20 cellular contexts compared by ENCODE assay signal in genomic region chr7:32200593-32200992, GRCh38.
DNase-seq lines count a peak whose midpoint lies in the region; ATAC-seq and TF ChIP-seq lines count a peak whose summit lies in the region.
"Had no signal": no experiment of that assay in that cellular context is flagged by ENCODE, and none has a peak within 500 bp of the region (broad histone marks: within the 10 kb centered on the region; RNA-seq: fewer than 3 reads in every experiment).

No MANE protein-coding gene starts in this region.

- H3K4me1 ChIP-seq in esophagus muscularis mucosa (peaks cover 0 to 8% (median 4%) of the 10 kb centered on the region in 4 donors), GM23338 (ENCODE audit: insufficient read depth) (no peaks in the 10 kb centered on the region)
- H3K4me1 ChIP-seq: BLaER1, Caco-2, HAP-1 had no signal

- WGBS in esophagus muscularis mucosa = 71% methylated on average over 1 of the region's 1 CpG

- intact Hi-C loops in esophagus muscularis mucosa (cut with DNase I) = no loop called here

- TF ChIP-seq POLR2A in esophagus muscularis mucosa (IDR thresholded peaks at IDR 0.05; ENCODE audit: low read depth) = no peak

- H3K4me2 ChIP-seq in GM23338 = no peak overlapping the region
- H3K4me2 ChIP-seq: BLaER1 had no signal

- H3K9me2 ChIP-seq in GM23338 (ENCODE audit: insufficient read depth) = no peaks in the 10 kb centered on the region

- H3K27me3 ChIP-seq in esophagus muscularis mucosa (no peaks in the 10 kb centered on the region), GM23338 (ENCODE audit: insufficient read depth) (no peaks in the 10 kb centered on the region)
- H3K27me3 ChIP-seq: BLaER1 had no signal

- H3K9me3 ChIP-seq in esophagus muscularis mucosa = peaks cover 0 to under 1% (median 0%) of the 10 kb centered on the region in 4 donors
- H3K9me3 ChIP-seq: Caco-2, HAP-1 had no signal

- H2AFZ ChIP-seq in GM23338 = no peak overlapping the region

- no peak for TF ChIP-seq EP300 in esophagus muscularis mucosa (IDR thresholded peaks at IDR 0.05)

- H3K79me2 ChIP-seq in GM23338 (replicated peaks; ENCODE audit: insufficient read depth) = no peaks in the 10 kb centered on the region

- H3K27ac Mint-ChIP-seq in activated naive CD8-positive, alpha-beta T cell treated with anti-CD3 and anti-CD28 coated beads for 36 hours = no peak overlapping the region
- no peak overlapping the region for H3K27ac Mint-ChIP-seq in GM23338
- H3K27ac Mint-ChIP-seq: B cell; CD4-positive, CD25-positive, alpha-beta regulatory T cell; CD8-positive, alpha-beta T cell; HFFc6 had no signal

- no peaks in the 10 kb centered on the region for H3K4me1 Mint-ChIP-seq in activated naive CD8-positive, alpha-beta T cell treated with anti-CD3 and anti-CD28 coated beads for 36 hours
- H3K4me1 Mint-ChIP-seq in GM23338 = no peaks in the 10 kb centered on the region
- H3K4me1 Mint-ChIP-seq: B cell; CD4-positive, CD25-positive, alpha-beta regulatory T cell had no signal

- TF ChIP-seq CTCF in esophagus muscularis mucosa (IDR thresholded peaks at IDR 0.05) (no peak), GM23338 (conservative IDR thresholded peaks at IDR 0.05; ENCODE audit: low read depth in 2 of 2) (no peak)

- no peak overlapping the region for H3K4me3 Mint-ChIP-seq in activated naive CD8-positive, alpha-beta T cell treated with anti-CD3 and anti-CD28 coated beads for 36 hours
- no peak overlapping the region for H3K4me3 Mint-ChIP-seq in GM23338
- H3K4me3 Mint-ChIP-seq: B cell; CD4-positive, CD25-positive, alpha-beta regulatory T cell; CD8-positive, alpha-beta T cell; HFFc6 had no signal

- H3K36me3 Mint-ChIP-seq in activated naive CD8-positive, alpha-beta T cell treated with anti-CD3 and anti-CD28 coated beads for 36 hours = no peaks in the 10 kb centered on the region
- H3K36me3 Mint-ChIP-seq in GM23338 (ENCODE audit: low read depth) = no peaks in the 10 kb centered on the region
- H3K36me3 Mint-ChIP-seq: CD4-positive, CD25-positive, alpha-beta regulatory T cell; CD8-positive, alpha-beta T cell had no signal

- H3K36me3 ChIP-seq in esophagus muscularis mucosa = no peaks in the 10 kb centered on the region
- H3K36me3 ChIP-seq in GM23338 (ENCODE audit: insufficient read depth) = no peaks in the 10 kb centered on the region
- H3K36me3 ChIP-seq: BLaER1, HAP-1 had no signal

- DNase-seq in DMS 273 (lab: John Stamatoyannopoulos, UW; ENCODE audit: unreplicated experiment) = peak; percentile 88
- DNase-seq in NCI-H2171 (lab: John Stamatoyannopoulos, UW) = peak; percentile 23
- peak; percentile 31 for DNase-seq in OCI-M1 (lab: John Stamatoyannopoulos, UW)
- peak; percentile 68 for DNase-seq in esophagus muscularis mucosa (ENCODE audit: extremely low spot score)
- no peak for DNase-seq in activated naive CD8-positive, alpha-beta T cell treated with anti-CD3 and anti-CD28 coated beads for 36 hours
- no peak for DNase-seq in GM23338 (ENCODE audit: low spot score)
- DNase-seq: Caco-2; CD4-positive, CD25-positive, alpha-beta regulatory T cell; CD8-positive, alpha-beta T cell; DMS79 treated with DMSO at 0.1 percent for 48 hours; GF-D8; GOT3; HFFc6 had no signal

- H3K9me3 Mint-ChIP-seq in activated naive CD8-positive, alpha-beta T cell treated with anti-CD3 and anti-CD28 coated beads for 36 hours = no peaks in the 10 kb centered on the region
- H3K9me3 Mint-ChIP-seq in GM23338 = no peaks in the 10 kb centered on the region
- H3K9me3 Mint-ChIP-seq: CD8-positive, alpha-beta T cell had no signal

- H3F3A ChIP-seq in GM23338 (replicated peaks; ENCODE audit: low read depth) = no peaks in the 10 kb centered on the region

- no peaks in the 10 kb centered on the region for H4K20me1 ChIP-seq in GM23338 (replicated peaks; ENCODE audit: insufficient read depth)
- H4K20me1 ChIP-seq: BLaER1 had no signal

- H3K27ac ChIP-seq in esophagus muscularis mucosa (replicated peaks in 1 of 4) (no peak overlapping the region), GM23338 (ENCODE audit: low read depth) (no peak overlapping the region)
- H3K27ac ChIP-seq: 22Rv1, BLaER1, C4-2B had no signal

- H3K27me3 Mint-ChIP-seq in activated naive CD8-positive, alpha-beta T cell treated with anti-CD3 and anti-CD28 coated beads for 36 hours = no peaks in the 10 kb centered on the region
- H3K27me3 Mint-ChIP-seq in GM23338 (ENCODE audit: insufficient read depth, low read depth, poor library complexity) = peaks cover 2% of the 10 kb centered on the region

- ATAC-seq in GM18873 (IDR thresholded peaks at IDR 0.05; ENCODE audit: low FRiP score, unreplicated experiment) = no peak
- no peak for ATAC-seq in GM18498 (IDR thresholded peaks at IDR 0.05; ENCODE audit: unreplicated experiment)
- no peak for ATAC-seq in GM23338
- ATAC-seq: CD8-positive, alpha-beta T cell had no signal

- H3K4me3 ChIP-seq in esophagus muscularis mucosa = no peak overlapping the region
- H3K4me3 ChIP-seq in GM23338 = no peak overlapping the region
- H3K4me3 ChIP-seq: BLaER1, HAP-1 had no signal

TF ChIP-seq in GM23338, 12 proteins besides CTCF, POLR2A, EP300 and RAD21 (continues in another document):
- TF ChIP-seq ZNF114 (CRISPR knock-in tag; IDR thresholded peaks at IDR 0.05) (no peak), ETS1 (IDR thresholded peaks at IDR 0.05) (no peak), CREB1 (CRISPR knock-in tag; IDR thresholded peaks at IDR 0.05; ENCODE audit: low read depth) (no peak), REST (IDR thresholded peaks at IDR 0.05; ENCODE audit: unreplicated experiment) (no peak)

Comparison
In these comparisons a context has a peak if more than half of its experiments do, and no peak if none do; other contexts are left out.
1. DNase-seq: peak in DMS 273 (single experiment), NCI-H2171 (single experiment), OCI-M1 (single experiment) and esophagus muscularis mucosa (single experiment); none in activated naive CD8-positive, alpha-beta T cell treated with anti-CD3 and anti-CD28 coated beads for 36 hours (single experiment) and GM23338 (single experiment).